ENCODE assay signal across 11 cellular contexts in genomic region chr3:71563827-71564226, GRCh38. TPM values are rescaled to one million over a fixed set of nuclear protein-coding genes. Genes with fewer than 3 reads are reported as not detected.
DNase-seq lines count a peak whose midpoint lies in the region; ATAC-seq and TF ChIP-seq lines count a peak whose summit lies in the region.
"Had no signal": no experiment of that assay in that cellular context is flagged by ENCODE, and none has a peak within 500 bp of the region (broad histone marks: within the 10 kb centered on the region; RNA-seq: fewer than 3 reads in every experiment).

No MANE protein-coding gene starts in this region.

- H3K4me1 ChIP-seq in sigmoid colon, result peaks cover 0 to 10% (median 0%) of the 10 kb centered on the region in 4 donors

- intact Hi-C loops in sigmoid colon (cut with DNase I), result no loop called here

- TF ChIP-seq EP300 in sigmoid colon (IDR thresholded peaks at IDR 0.05), result no peak

- no peaks in the 10 kb centered on the region for H3K27me3 ChIP-seq in sigmoid colon

- no peak overlapping the region for H3K27ac ChIP-seq in sigmoid colon

- peak; percentile 87 for ATAC-seq in GM18873 (IDR thresholded peaks at IDR 0.05; ENCODE audit: low FRiP score, unreplicated experiment)
- ATAC-seq in GM21825 (IDR thresholded peaks at IDR 0.05; ENCODE audit: unreplicated experiment), result peak; percentile 89
- peak; percentile 90 for ATAC-seq in HG03439 (IDR thresholded peaks at IDR 0.05; ENCODE audit: unreplicated experiment)
- ATAC-seq in esophagus mucosa, result peak; percentile 49

- no peak for DNase-seq in NCI-H345 (lab: John Stamatoyannopoulos, UW)
- DNase-seq in KG1 (lab: John Stamatoyannopoulos, UW), result no peak
- DNase-seq in sigmoid colon, result no peak
- DNase-seq in NK-92 treated with Interleukin-12 subunit alpha and Interleukin-12 subunit beta, amount 100 ng/mL, for 24 hours (lab: John Stamatoyannopoulos, UW), result no peak
- DNase-seq: activated T-cell treated with anti-CD3 and anti-CD28 coated beads, Interleukin-2, amount 50 U/mL, for 24 hours; NCI-H1694 treated with DMSO at 0.1 percent for 48 hours; occipital lobe had no signal

- no peak for TF ChIP-seq CTCF in sigmoid colon (IDR thresholded peaks at IDR 0.05)

- H3K9me3 ChIP-seq in sigmoid colon, result no peaks in the 10 kb centered on the region

- TF ChIP-seq POLR2A in sigmoid colon (IDR thresholded peaks at IDR 0.05), result no peak

- no peak overlapping the region for H3K4me3 ChIP-seq in sigmoid colon

- 18 to 41% methylated on average over 3 of the region's 3 CpGs for WGBS in sigmoid colon, 2 donors

- H3K36me3 ChIP-seq in sigmoid colon, result peaks cover 0 to 3% (median 0%) of the 10 kb centered on the region in 4 donors

RNA-seq across cellular contexts. Expression of gene FOXP1, which starts 19.7 kb away (rescaled TPM):
- total RNA-seq in esophagus mucosa (70.2 TPM), sigmoid colon (100 to 1,000 TPM; 139 to 232 (median 169) TPM)
- 10 to 100 TPM; 13.8 to 32.9 (median 14.3) TPM for polyA plus RNA-seq in sigmoid colon
